2 cellular contexts compared by ENCODE assay signal in the genomic region with DNA sequence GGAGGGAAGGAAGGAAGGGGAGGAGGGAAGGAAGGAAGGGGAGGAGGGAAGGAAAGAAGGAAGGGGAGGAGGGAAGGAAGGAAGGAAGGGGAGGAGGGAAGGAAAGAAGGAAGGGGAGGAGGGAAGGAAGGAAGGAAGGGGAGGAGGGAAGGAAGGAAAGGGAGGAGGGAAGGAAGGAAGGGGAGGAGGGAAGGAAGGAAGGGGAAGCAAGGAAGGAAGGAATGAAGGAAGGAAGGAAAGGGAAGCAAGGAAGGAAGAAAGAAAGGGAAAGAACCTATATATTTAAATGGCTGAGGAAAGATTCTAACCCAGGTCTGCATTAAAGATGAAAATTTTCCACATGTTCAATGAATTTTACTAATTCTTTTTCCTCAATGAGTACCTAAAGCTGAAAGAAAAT.
TF ChIP-seq lines count a peak whose summit lies in the region.

No MANE protein-coding gene starts in this region.

TF ChIP-seq in HEK293, 187 proteins besides CTCF, POLR2A, EP300 and RAD21:
- TF ChIP-seq ZNF366 (tag by site-specific recombination; conservative IDR thresholded peaks at IDR 0.05) = peak; percentile 56

TF ChIP-seq in K562, 482 proteins besides CTCF, POLR2A, EP300 and RAD21:
- TF ChIP-seq ZNF263 (CRISPR knock-in tag; IDR thresholded peaks at IDR 0.05; ENCODE audit: borderline replicate concordance) = peak; percentile 70
